Comparison of ENCODE assay signal across 7 cellular contexts in genomic region chr19:1945899-1946298, GRCh38. TPM values are rescaled to one million over a fixed set of nuclear protein-coding genes. Genes with fewer than 3 reads are reported as not detected.
DNase-seq lines count a peak whose midpoint lies in the region; ATAC-seq and TF ChIP-seq lines count a peak whose summit lies in the region.

No MANE protein-coding gene starts in this region.

- WGBS in transverse colon (ENCODE audit: low coverage in 1 of 2), 2 donors: 49 to 60% methylated on average over 2 to 18 of the region's 18 CpGs

- H3K9ac ChIP-seq in KMS-11: no peak overlapping the region

- intact Hi-C loops in transverse colon (cut with DNase I; ENCODE audit: low total_unique reads): no loop called here

- H3K36me3 ChIP-seq in DOHH2 (ENCODE audit: control insufficient read depth, low read length): peaks cover 16% of the 10 kb centered on the region
- H3K36me3 ChIP-seq in KMS-11 (ENCODE audit: insufficient read depth): no peaks in the 10 kb centered on the region; the same call in 1 of the 2 replicates
- no peaks in the 10 kb centered on the region for H3K36me3 ChIP-seq in transverse colon

- no peak overlapping the region for H2AFZ ChIP-seq in KMS-11 (ENCODE audit: low read depth)

- peaks cover 9% of the 10 kb centered on the region for H3F3A ChIP-seq in DOHH2 (ENCODE audit: control insufficient read depth, insufficient read depth)

- peaks cover 16% of the 10 kb centered on the region for H3K4me1 ChIP-seq in DOHH2 (ENCODE audit: control insufficient read depth, low read length)
- H3K4me1 ChIP-seq in KMS-11 (ENCODE audit: low read depth, poor library complexity, severe bottlenecking): peaks cover 7% of the 10 kb centered on the region
- H3K4me1 ChIP-seq in transverse colon: peaks cover 9 to 32% (median 23%) of the 10 kb centered on the region in 4 donors

- no peak overlapping the region for H3K4me3 ChIP-seq in DOHH2 (ENCODE audit: low read length)
- H3K4me3 ChIP-seq in KMS-11 (IDR thresholded peaks at IDR 0.05; ENCODE audit: insufficient read depth, low read depth, low read length): no peak overlapping the region
- H3K4me3 ChIP-seq in transverse colon: no peak overlapping the region

- TF ChIP-seq CTCF in DOHH2 (IDR thresholded peaks at IDR 0.05; ENCODE audit: low read depth, low read length, poor library complexity, severe bottlenecking): peak; percentile 69
- peak; percentile 42 for TF ChIP-seq CTCF in KMS-11 (conservative IDR thresholded peaks at IDR 0.05; ENCODE audit: low read depth, low read length)
- peak; percentile 57 to 66 (median 61) for TF ChIP-seq CTCF in transverse colon (IDR thresholded peaks at IDR 0.05)

- DNase-seq in activated naive CD8-positive, alpha-beta T cell treated with anti-CD3 and anti-CD28 coated beads, Interleukin-2, amount 50 U/mL, for 24 hours: peak; percentile 42
- DNase-seq in iPS-NIHi11 (ENCODE audit: low spot score) (peak; percentile 86), transverse colon (peak; percentile 65), globus pallidus (ENCODE audit: low spot score) (no peak), hippocampal formation (lab: John Stamatoyannopoulos, UW) (no peak)

- H3K9me3 ChIP-seq in DOHH2 (ENCODE audit: control insufficient read depth, insufficient read depth, low read length) (no peaks in the 10 kb centered on the region), transverse colon (no peaks in the 10 kb centered on the region)

- TF ChIP-seq EP300 in transverse colon (IDR thresholded peaks at IDR 0.05; ENCODE audit: low read depth): no peak

- TF ChIP-seq POLR2A in transverse colon (IDR thresholded peaks at IDR 0.05): no peak

- H3K4me2 ChIP-seq in DOHH2 (ENCODE audit: low read length) (no peak overlapping the region), KMS-11 (no peak overlapping the region)

- peaks cover 24% of the 10 kb centered on the region for H3K4me1 Mint-ChIP-seq in activated naive CD8-positive, alpha-beta T cell treated with anti-CD3 and anti-CD28 coated beads, Interleukin-2, amount 50 U/mL, for 24 hours

- H3K4me3 Mint-ChIP-seq in activated naive CD8-positive, alpha-beta T cell treated with anti-CD3 and anti-CD28 coated beads, Interleukin-2, amount 50 U/mL, for 24 hours: no peak overlapping the region

- H3K9me3 Mint-ChIP-seq in activated naive CD8-positive, alpha-beta T cell treated with anti-CD3 and anti-CD28 coated beads, Interleukin-2, amount 50 U/mL, for 24 hours: no peaks in the 10 kb centered on the region

- H3K27ac ChIP-seq in DOHH2 (ENCODE audit: low read depth, low read length): no peak overlapping the region
- H3K27ac ChIP-seq in KMS-11: no peak overlapping the region
- H3K27ac ChIP-seq in transverse colon: no peak overlapping the region

- in situ Hi-C loops in transverse colon (cut with MboI; ENCODE audit: low pct_ligation_motif_present in 1 of 4, low pct_unique_long_range_greater_than_20kb in 1 of 4, low sequenced_read_pairs in 3 of 4): no loop called here

- H3K27me3 ChIP-seq in DOHH2 (ENCODE audit: control insufficient read depth, low read length) (no peaks in the 10 kb centered on the region), KMS-11 (ENCODE audit: insufficient read depth, low read depth) (no peaks in the 10 kb centered on the region), transverse colon (no peaks in the 10 kb centered on the region)

- no peaks in the 10 kb centered on the region for H3K9me2 ChIP-seq in DOHH2 (replicated peaks; ENCODE audit: control insufficient read depth, low read length)

- ATAC-seq in activated naive CD8-positive, alpha-beta T cell treated with anti-CD3 and anti-CD28 coated beads, Interleukin-2, amount 50 U/mL, for 24 hours: no peak

- no peaks in the 10 kb centered on the region for H3K27me3 Mint-ChIP-seq in activated naive CD8-positive, alpha-beta T cell treated with anti-CD3 and anti-CD28 coated beads, Interleukin-2, amount 50 U/mL, for 24 hours

- peaks cover 91% of the 10 kb centered on the region for H3K79me2 ChIP-seq in DOHH2 (ENCODE audit: control insufficient read depth, low read length)
- H3K79me2 ChIP-seq in KMS-11 (ENCODE audit: insufficient read depth, low read depth): peaks cover 73% of the 10 kb centered on the region

- H3K27ac Mint-ChIP-seq in activated naive CD8-positive, alpha-beta T cell treated with anti-CD3 and anti-CD28 coated beads, Interleukin-2, amount 50 U/mL, for 24 hours: no peak overlapping the region

- peaks cover 2% of the 10 kb centered on the region for H3K36me3 Mint-ChIP-seq in activated naive CD8-positive, alpha-beta T cell treated with anti-CD3 and anti-CD28 coated beads, Interleukin-2, amount 50 U/mL, for 24 hours (ENCODE audit: low read depth)

- peaks cover 30% of the 10 kb centered on the region; the same call in 1 of the 2 replicates for H4K20me1 ChIP-seq in DOHH2 (ENCODE audit: control insufficient read depth, insufficient read depth, low read depth, low read length)
- H4K20me1 ChIP-seq in KMS-11 (ENCODE audit: insufficient read depth): peaks cover 9% of the 10 kb centered on the region; the same call in 1 of the 2 replicates

RNA-seq across cellular contexts. Expression of gene CSNK1G2, which starts 4.9 kb away (rescaled TPM):
- 100 to 1,000 TPM in 2 of 4 donors, 10 to 100 TPM in 2; 75.0 to 321 (median 140) TPM for total RNA-seq in transverse colon

RNA-seq across cellular contexts. Expression of gene ADAT3, which starts 40.7 kb away (rescaled TPM):
- 10 to 100 TPM; 18.7 to 73.2 (median 30.3) TPM for total RNA-seq in transverse colon

RNA-seq across cellular contexts. Expression of gene SCAMP4, which starts 40.7 kb away (rescaled TPM):
- total RNA-seq in transverse colon: 100 to 1,000 TPM in 1 of 4 donors, 10 to 100 TPM in 3; 25.1 to 119 (median 86.6) TPM

Comparison
In these comparisons a context has a peak if more than half of its experiments do, and no peak if none do; other contexts are left out.
1. DNase-seq: peak in activated naive CD8-positive, alpha-beta T cell treated with anti-CD3 and anti-CD28 coated beads, Interleukin-2, amount 50 U/mL, for 24 hours (single experiment), iPS-NIHi11 (single experiment) and transverse colon (single experiment); none in globus pallidus (single experiment) and hippocampal formation (0 of 2).
2. Peak in every context shown above with its lines, with median percentiles within 50 percentile points of each other: CTCF ChIP-seq.